In the genomic region with DNA sequence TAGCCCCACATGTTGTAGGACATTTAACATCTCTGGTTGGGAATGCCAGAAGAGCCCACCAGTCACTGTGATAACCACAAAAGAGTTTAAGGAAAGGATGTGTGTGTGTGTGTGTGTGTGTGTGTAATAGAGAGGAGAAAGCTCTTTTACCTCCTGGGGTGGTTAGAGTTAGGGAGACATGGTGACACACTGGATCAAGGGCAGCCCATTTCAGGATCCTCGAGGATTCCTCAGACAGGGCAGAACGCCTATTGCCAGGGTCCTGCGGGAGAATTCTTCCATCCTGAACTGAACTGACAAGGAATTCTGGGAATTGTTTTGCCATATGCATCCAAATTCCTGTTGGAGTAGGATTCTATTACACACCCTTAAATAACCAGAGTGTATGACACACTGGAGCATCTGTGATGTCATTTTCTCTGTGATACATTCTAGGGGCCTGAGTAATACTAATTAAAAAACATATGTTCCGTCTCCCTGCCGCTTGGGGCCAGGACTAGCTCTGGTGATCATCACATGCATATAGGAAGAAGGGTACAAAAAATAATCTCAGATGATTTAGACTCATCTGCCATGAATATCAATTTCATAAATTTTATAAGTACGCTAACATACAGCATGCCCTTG, we compare ENCODE assay signal across 13 cellular contexts.
DNase-seq lines count a peak whose midpoint lies in the region; ATAC-seq and TF ChIP-seq lines count a peak whose summit lies in the region.
"Had no signal": no experiment of that assay in that cellular context is flagged by ENCODE, and none has a peak within 500 bp of the region (broad histone marks: within the 10 kb centered on the region; RNA-seq: fewer than 3 reads in every experiment).

No MANE protein-coding gene starts in this region.

- POLR2A ChIA-PET in Panc1 (lab: Charles Lee), result no interaction called here

- DNase-seq in ELR (ENCODE audit: low read depth) (peak; percentile 97), Panc1 (ENCODE audit: low read depth, low spot score) (no peak), epithelial cell of esophagus (ENCODE audit: low read depth) (peak; percentile 87), trophoblast cell (peak; percentile 25 to 54), ecto neural progenitor cell (ENCODE audit: low spot score) (no peak), NAMALWA (ENCODE audit: low spot score) (no peak)
- DNase-seq in stimulated activated CD8-positive, alpha-beta memory T cell treated with anti-CD3 and anti-CD28 coated beads, Interleukin-4, amount 100 ng/mL, for 48 hours, result no peak
- DNase-seq: activated CD4-positive, alpha-beta T cell treated with anti-CD3 and anti-CD28 coated beads, Interleukin-2, amount 50 U/mL, for 48 hours; activated naive CD4-positive, alpha-beta T cell treated with anti-CD3 and anti-CD28 coated beads, Interleukin-2, amount 50 U/mL, for 16 hours; naive thymus-derived CD4-positive, alpha-beta T cell; NCI-H1436; T-helper 17 cell had no signal

- H3K79me1 ChIP-seq in trophoblast cell (ENCODE audit: low read length), result no peaks in the 10 kb centered on the region

- H3K23ac ChIP-seq in trophoblast cell (ENCODE audit: low read length), result no peak overlapping the region

- H3K27me3 ChIP-seq in Panc1 (ENCODE audit: control insufficient read depth, insufficient read depth, low read length) (no peaks in the 10 kb centered on the region), trophoblast cell (ENCODE audit: insufficient read depth, low read length) (no peaks in the 10 kb centered on the region)

- no CpG with 5 or more reads among the region's 6 CpGs for WGBS in trophoblast cell (ENCODE audit: extremely low coverage, insufficient coverage, insufficient read length)

- H3K79me2 ChIP-seq in trophoblast cell (ENCODE audit: control insufficient read depth, insufficient read depth, low read length, poor library complexity), result no peaks in the 10 kb centered on the region

- ATAC-seq in Panc1 (no peak), GM21381 (IDR thresholded peaks at IDR 0.05; ENCODE audit: unreplicated experiment) (no peak)
- ATAC-seq: naive thymus-derived CD4-positive, alpha-beta T cell; T-helper 17 cell had no signal

- no peak overlapping the region for H3K9ac ChIP-seq in trophoblast cell (ENCODE audit: low read length)

- no peak overlapping the region for H2BK12ac ChIP-seq in trophoblast cell (ENCODE audit: low read length)

- H3K36me3 ChIP-seq in Panc1 (ENCODE audit: control insufficient read depth, insufficient read depth, low read length), result no peaks in the 10 kb centered on the region
- no peaks in the 10 kb centered on the region for H3K36me3 ChIP-seq in trophoblast cell (ENCODE audit: control insufficient read depth in 1 of 2, insufficient read depth in 2 of 2, low read length in 2 of 2)

- H2AFZ ChIP-seq in trophoblast cell (ENCODE audit: insufficient read depth, low read length, poor library complexity), result no peak overlapping the region

- H3K4me1 ChIP-seq in Panc1 (ENCODE audit: control insufficient read depth, insufficient read depth, low read length) (no peaks in the 10 kb centered on the region), trophoblast cell (ENCODE audit: control insufficient read depth in 1 of 2, insufficient read depth in 2 of 2, low read length in 2 of 2) (peaks cover 0 to 2% of the 10 kb centered on the region in 2 experiments)

- CTCF ChIA-PET in Panc1 (lab: Charles Lee), result no interaction called here

- H2BK120ac ChIP-seq in trophoblast cell (ENCODE audit: insufficient read depth, low read length, poor library complexity), result no peak overlapping the region

- H3K4me3 ChIP-seq in Panc1 (ENCODE audit: low read depth in 2 of 2, low read length in 2 of 2) (no peak overlapping the region), epithelial cell of esophagus (ENCODE audit: low read length) (no peak overlapping the region), trophoblast cell (ENCODE audit: low read depth, low read length) (no peak overlapping the region)

- H2AK5ac ChIP-seq in trophoblast cell (ENCODE audit: low read length), result no peak overlapping the region

- H2BK5ac ChIP-seq in trophoblast cell (ENCODE audit: low read depth, low read length, poor library complexity), result no peak overlapping the region

- no peak overlapping the region for H4K91ac ChIP-seq in trophoblast cell (ENCODE audit: low read depth, low read length)

- H3K14ac ChIP-seq in trophoblast cell (ENCODE audit: low read length), result no peak overlapping the region

- peak overlapping the region; percentile 2; the same call in 1 of the 2 replicates for H3K27ac ChIP-seq in Panc1 (ENCODE audit: low read length)
- no peak overlapping the region for H3K27ac ChIP-seq in trophoblast cell (ENCODE audit: low read depth, low read length)

- intact Hi-C loops in Panc1 (cut with micrococcal nuclease; ENCODE audit: unreplicated experiment), result no loop called here

- no peak overlapping the region for H3K4ac ChIP-seq in trophoblast cell (ENCODE audit: low read depth, low read length)

- H3K4me2 ChIP-seq in trophoblast cell (ENCODE audit: low read length), result no peak overlapping the region

- H3K18ac ChIP-seq in trophoblast cell (ENCODE audit: low read length), result no peak overlapping the region

- H4K12ac ChIP-seq in trophoblast cell (ENCODE audit: low read depth, low read length), result no peak overlapping the region

- H3K9me3 ChIP-seq in Panc1 (ENCODE audit: control insufficient read depth, insufficient read depth, low read depth, low read length), result no peaks in the 10 kb centered on the region
- no peaks in the 10 kb centered on the region for H3K9me3 ChIP-seq in trophoblast cell (ENCODE audit: insufficient read depth, low read depth, low read length)

- no peak for TF ChIP-seq CTCF in Panc1 (IDR thresholded peaks at IDR 0.05)
- no peak for TF ChIP-seq CTCF in epithelial cell of esophagus (IDR thresholded peaks at IDR 0.05; ENCODE audit: insufficient read depth, low read depth, low read length, missing control alignments)

- no peak overlapping the region for H4K8ac ChIP-seq in trophoblast cell (ENCODE audit: low read depth, low read length)

- in situ Hi-C loops in Panc1 (cut with HindIII; ENCODE audit: low pct_unique_long_range_greater_than_20kb, low sequenced_read_pairs), result no loop called here

- no TSS peak for BruUV-seq in Panc1 (replicated peaks; lab: Mats Ljungman, UMichigan)

Comparison
In these comparisons a context has a peak if more than half of its experiments do, and no peak if none do; other contexts are left out.
1. DNase-seq: peak in ELR (single experiment), epithelial cell of esophagus (single experiment) and trophoblast cell (2 of 2); none in Panc1 (single experiment), ecto neural progenitor cell (single experiment), NAMALWA (single experiment) and stimulated activated CD8-positive, alpha-beta memory T cell treated with anti-CD3 and anti-CD28 coated beads, Interleukin-4, amount 100 ng/mL, for 48 hours (single experiment).